15 cellular contexts compared by ENCODE assay signal in genomic region chr1:235739631-235740030, GRCh38.
DNase-seq lines count a peak whose midpoint lies in the region; ATAC-seq and TF ChIP-seq lines count a peak whose summit lies in the region.
"Had no signal": no experiment of that assay in that cellular context is flagged by ENCODE, and none has a peak within 500 bp of the region (broad histone marks: within the 10 kb centered on the region; RNA-seq: fewer than 3 reads in every experiment).

No MANE protein-coding gene starts in this region.

- H3K9me3 ChIP-seq in IMR-90 (ENCODE audit: control insufficient read depth, insufficient read depth, low read length) = no peaks in the 10 kb centered on the region
- H3K9me3 ChIP-seq in smooth muscle cell (replicated peaks; ENCODE audit: low read depth) = no peaks in the 10 kb centered on the region
- no peaks in the 10 kb centered on the region for H3K9me3 ChIP-seq in endodermal cell (ENCODE audit: control insufficient read depth, low read length)
- H3K9me3 ChIP-seq: SJCRH30 had no signal

- peak overlapping the region; percentile 90 for H2BK5ac ChIP-seq in IMR-90 (ENCODE audit: low read depth, low read length, poor library complexity, severe bottlenecking)

- peak overlapping the region; percentile 63; the same call in 1 of the 2 replicates for H3K18ac ChIP-seq in IMR-90 (ENCODE audit: low read depth, low read length)

- H3K4me3 ChIP-seq in IMR-90 (ENCODE audit: insufficient read depth, low read depth, low read length) (no peak overlapping the region), smooth muscle cell (no peak overlapping the region), endodermal cell (ENCODE audit: low read length) (no peak overlapping the region)
- H3K4me3 ChIP-seq: GM23338, K562, SJCRH30 had no signal

- H3K27ac ChIP-seq in IMR-90 (ENCODE audit: insufficient read depth, low read length) (0 out of 2 replicates have a peak overlapping the region, but pooled peaks have one; percentile 22), smooth muscle cell (ENCODE audit: low read depth) (peak overlapping the region; percentile 86), endodermal cell (ENCODE audit: low read depth, low read length) (no peak overlapping the region), RWPE1 (no peak overlapping the region)
- H3K27ac ChIP-seq: SJCRH30 had no signal

- H3K9me3 Mint-ChIP-seq in chondrocyte (ENCODE audit: low read depth) = no peaks in the 10 kb centered on the region
- H3K9me3 Mint-ChIP-seq in endodermal cell = no peaks in the 10 kb centered on the region
- H3K9me3 Mint-ChIP-seq: CD4-positive, alpha-beta T cell; GM23338 had no signal

- H3K4me1 ChIP-seq in IMR-90 (ENCODE audit: control insufficient read depth, insufficient read depth, low read length) (peaks cover 4% of the 10 kb centered on the region), smooth muscle cell (ENCODE audit: low read depth) (peaks cover 12% of the 10 kb centered on the region), endodermal cell (ENCODE audit: control insufficient read depth, insufficient read depth, low read length) (peaks cover 6% of the 10 kb centered on the region)

- H3K27me3 Mint-ChIP-seq in chondrocyte (ENCODE audit: low read depth) (no peaks in the 10 kb centered on the region), endodermal cell (ENCODE audit: insufficient read depth) (peaks cover 2% of the 10 kb centered on the region)
- H3K27me3 Mint-ChIP-seq: B cell; CD4-positive, alpha-beta T cell had no signal

- H3K36me3 ChIP-seq in IMR-90 (ENCODE audit: control insufficient read depth, insufficient read depth, low read length) (no peaks in the 10 kb centered on the region), smooth muscle cell (ENCODE audit: low read depth) (no peaks in the 10 kb centered on the region), endodermal cell (ENCODE audit: control insufficient read depth, insufficient read depth, low read length) (no peaks in the 10 kb centered on the region)
- H3K36me3 ChIP-seq: SJCRH30 had no signal

- dilution Hi-C loops in IMR-90 (cut with HindIII; ENCODE audit: low sequenced_read_pairs, unreplicated experiment) = no loop called here

- H3K79me1 ChIP-seq in IMR-90 (ENCODE audit: low read depth in 1 of 2, low read length in 2 of 2) = peaks cover 3 to 11% of the 10 kb centered on the region in 2 experiments; a peak in 2 of 4 replicates

- POLR2A ChIA-PET in IMR-90 (lab: Charles Lee; ENCODE audit: unreplicated experiment) = no interaction called here
- POLR2A ChIA-PET in RWPE1 (lab: Yijun Ruan, JAX; ENCODE audit: low non-redundant PET) = no interaction called here

- no peak overlapping the region for H3K4me3 Mint-ChIP-seq in chondrocyte (ENCODE audit: unreplicated experiment)
- no peak overlapping the region for H3K4me3 Mint-ChIP-seq in endodermal cell
- H3K4me3 Mint-ChIP-seq: B cell; CD4-positive, alpha-beta T cell; GM23338 had no signal

- H2AFZ ChIP-seq in IMR-90 (replicated peaks; ENCODE audit: low read length, poor library complexity) = no peak overlapping the region
- H2AFZ ChIP-seq in smooth muscle cell (ENCODE audit: low read depth) = no peak overlapping the region
- H2AFZ ChIP-seq: GM23338 had no signal

- peak overlapping the region; percentile 98 for H2BK120ac ChIP-seq in IMR-90 (ENCODE audit: low read depth, low read length)

- no CpG with 5 or more reads among the region's 6 CpGs for WGBS in IMR-90 (ENCODE audit: extremely low coverage in 2 of 2, insufficient read length in 1 of 2), 2 experiments
- 61% methylated on average over 6 of the region's 6 CpGs for WGBS in smooth muscle cell (ENCODE audit: low lambda C conversion rate)
- 88 to 97% methylated on average over 3 to 6 of the region's 6 CpGs for WGBS in endodermal cell (ENCODE audit: insufficient coverage in 1 of 2, insufficient read length in 1 of 2), 2 experiments

- peak overlapping the region; percentile 18; the same call in 1 of the 2 replicates for H3K23ac ChIP-seq in IMR-90 (ENCODE audit: low read depth, low read length)

- H2AK5ac ChIP-seq in IMR-90 (ENCODE audit: low read depth, low read length) = peak overlapping the region; percentile 20; the same call in 1 of the 2 replicates

- H3K4me2 ChIP-seq in IMR-90 (ENCODE audit: low read depth, low read length) = no peak overlapping the region; the same call in 1 of the 2 replicates
- H3K4me2 ChIP-seq in smooth muscle cell = peak overlapping the region; percentile 45
- H3K4me2 ChIP-seq: GM23338 had no signal

- peaks cover 6% of the 10 kb centered on the region for H3K36me3 Mint-ChIP-seq in chondrocyte (ENCODE audit: low read depth)
- H3K36me3 Mint-ChIP-seq in endodermal cell (ENCODE audit: low read depth) = no peaks in the 10 kb centered on the region

- peak overlapping the region; percentile 100; the same call in 1 of the 3 replicates for H2BK15ac ChIP-seq in IMR-90 (ENCODE audit: low read depth, low read length)

- TF ChIP-seq CTCF in IMR-90 (conservative IDR thresholded peaks at IDR 0.05; ENCODE audit: low read depth, low read length) (no peak), chondrocyte (IDR thresholded peaks at IDR 0.05) (no peak), smooth muscle cell (IDR thresholded peaks at IDR 0.05; ENCODE audit: borderline replicate concordance, insufficient read depth, poor library complexity, severe bottlenecking) (no peak), endodermal cell (conservative IDR thresholded peaks at IDR 0.05) (no peak), RWPE1 (conservative IDR thresholded peaks at IDR 0.05; ENCODE audit: low read depth) (no peak)

- H3K79me2 ChIP-seq in smooth muscle cell (ENCODE audit: low read depth) = no peaks in the 10 kb centered on the region

- no TSS peak for BruUV-seq in IMR-90 (replicated peaks; lab: Mats Ljungman, UMichigan)

- in situ Hi-C loops in IMR-90 (cut with MboI; ENCODE audit: low sequenced_read_pairs) = no loop called here

- ATAC-seq in IMR-90 (ENCODE audit: low read depth) (no peak), GM18519 (IDR thresholded peaks at IDR 0.05; ENCODE audit: low FRiP score, unreplicated experiment) (no peak)
- ATAC-seq: GM23338, K562 had no signal

- CTCF ChIA-PET in IMR-90 (lab: Yijun Ruan, JAX) = interaction anchor here (0.6 to 0.7 kb wide), 3 partner anchors 41 to 233 kb away, joined by 4 to 12 read pairs (median 4); no protein-coding TSS in a partner anchor
- CTCF ChIA-PET in RWPE1 (lab: Yijun Ruan, JAX) = no interaction called here

- intact Hi-C loops in IMR-90 (cut with micrococcal nuclease) = loop anchor here (5.0 kb wide), 1 partner anchor 32 kb away; no protein-coding TSS in a partner anchor

- no peak overlapping the region for H2AK9ac ChIP-seq in IMR-90 (replicated peaks; ENCODE audit: low read depth, low read length, poor library complexity)

- H3K27me3 ChIP-seq in IMR-90 (ENCODE audit: control insufficient read depth, insufficient read depth, low read length) = no peaks in the 10 kb centered on the region
- no peaks in the 10 kb centered on the region for H3K27me3 ChIP-seq in smooth muscle cell (ENCODE audit: low read depth)
- H3K27me3 ChIP-seq in endodermal cell (ENCODE audit: control insufficient read depth, insufficient read depth, low read length, poor library complexity, severe bottlenecking) = no peaks in the 10 kb centered on the region
- H3K27me3 ChIP-seq: SJCRH30 had no signal

- H3K4me1 Mint-ChIP-seq in chondrocyte (ENCODE audit: low read depth) (peaks cover 52% of the 10 kb centered on the region), endodermal cell (peaks cover 11% of the 10 kb centered on the region)
- H3K4me1 Mint-ChIP-seq: B cell had no signal

- H4K91ac ChIP-seq in IMR-90 (ENCODE audit: insufficient read depth, low read depth, low read length) = peak overlapping the region; percentile 74; the same call in 1 of the 2 replicates

- peak overlapping the region; percentile 5 for H3K56ac ChIP-seq in IMR-90 (ENCODE audit: extremely low read depth, insufficient read depth, low read length)

- no peak for TF ChIP-seq POLR2A in IMR-90 (IDR thresholded peaks at IDR 0.05; ENCODE audit: low read depth, low read length)

- H3K27ac Mint-ChIP-seq in chondrocyte (ENCODE audit: unreplicated experiment) (peak overlapping the region; percentile 78), endodermal cell (no peak overlapping the region)
- H3K27ac Mint-ChIP-seq: B cell; CD4-positive, alpha-beta T cell; GM23338 had no signal

- peak overlapping the region; percentile 60 to 85 for H4K8ac ChIP-seq in IMR-90 (ENCODE audit: low read depth in 2 of 2, low read length in 2 of 2)

- H2BK20ac ChIP-seq in IMR-90 (ENCODE audit: low read depth, low read length) = peak overlapping the region; percentile 69

- DNase-seq in IMR-90 = peak; percentile 17
- no peak for DNase-seq in chondrocyte (ENCODE audit: low spot score)
- peak; percentile 64 for DNase-seq in iris pigment epithelial cell (ENCODE audit: low read depth)
- no peak for DNase-seq in smooth muscle cell (lab: John Stamatoyannopoulos, UW; ENCODE audit: unreplicated experiment)
- DNase-seq in endodermal cell = no peak
- DNase-seq in RWPE1 (ENCODE audit: low spot score) = no peak
- DNase-seq: CD4-positive, alpha-beta T cell; NCI-H1436; NCI-H2171 treated with DMSO at 0.1 percent for 48 hours; NK-92 treated with Interleukin-12 subunit alpha and Interleukin-12 subunit beta, amount 100 ng/mL, for 24 hours; SJCRH30 had no signal

- H3K14ac ChIP-seq in IMR-90 (replicated peaks; ENCODE audit: low read depth, low read length) = peak overlapping the region; percentile 69

- H3K9ac ChIP-seq in IMR-90 (ENCODE audit: low read depth, low read length) (no peak overlapping the region), smooth muscle cell (ENCODE audit: low read depth) (peak overlapping the region; percentile 25), endodermal cell (ENCODE audit: extremely low read depth, low read length, poor library complexity, severe bottlenecking) (no peak overlapping the region)

- H4K5ac ChIP-seq in IMR-90 (ENCODE audit: low read depth, low read length) = no peak overlapping the region; the same call in 1 of the 2 replicates

- H4K20me1 ChIP-seq in IMR-90 (ENCODE audit: insufficient read depth, low read length) (no peaks in the 10 kb centered on the region), smooth muscle cell (ENCODE audit: low read depth) (no peaks in the 10 kb centered on the region)

- H3K4ac ChIP-seq in IMR-90 (ENCODE audit: low read depth, low read length) = peak overlapping the region; percentile 49; the same call in 1 of the 2 replicates

- TF ChIP-seq RAD21 in IMR-90 (IDR thresholded peaks at IDR 0.05; ENCODE audit: low read length) = no peak

- no peaks in the 10 kb centered on the region for H3F3A ChIP-seq in smooth muscle cell (ENCODE audit: low read depth)

- H3K9me1 ChIP-seq in IMR-90 (ENCODE audit: insufficient read depth, low read length) = no peaks in the 10 kb centered on the region; the same call in 1 of the 2 replicates

TF ChIP-seq in IMR-90, 13 proteins besides CTCF, POLR2A, EP300 and RAD21:
- TF ChIP-seq MAFK (IDR thresholded peaks at IDR 0.05; ENCODE audit: low read depth, low read length) (no peak), CEBPB (IDR thresholded peaks at IDR 0.05; ENCODE audit: low read depth, low read length) (peak; percentile 24; the same call in 1 of the 2 replicates)

Comparison
In these comparisons a context has a peak if more than half of its experiments do, and no peak if none do; other contexts are left out.
1. DNase-seq: peak in IMR-90 (single experiment) and iris pigment epithelial cell (single experiment); none in chondrocyte (single experiment), smooth muscle cell (single experiment), endodermal cell (single experiment) and RWPE1 (single experiment).
2. H3K27ac ChIP-seq: peak in IMR-90 (single experiment) and smooth muscle cell (single experiment); none in endodermal cell (single experiment) and RWPE1 (single experiment).